ENCODE assay signal across 1 cellular context in the genomic region with DNA sequence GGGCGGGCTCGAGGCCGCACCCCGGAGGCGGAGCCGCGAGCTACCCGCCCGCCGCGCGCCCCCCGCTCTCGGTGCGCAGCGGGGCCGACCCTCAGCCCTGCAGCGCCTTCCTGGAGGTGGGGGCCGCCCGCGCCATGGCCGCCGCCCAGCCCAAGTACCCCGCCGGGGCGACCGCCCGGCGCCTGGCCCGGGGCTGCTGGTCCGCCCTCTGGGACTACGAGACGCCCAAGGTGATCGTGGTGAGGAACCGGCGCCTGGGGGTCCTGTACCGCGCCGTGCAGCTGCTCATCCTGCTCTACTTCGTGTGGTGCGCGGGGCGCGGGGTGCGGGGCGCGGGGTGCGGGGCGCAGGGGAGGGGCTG.
TF ChIP-seq lines count a peak whose summit lies in the region.

TSS of gene P2RX2 (plus strand) at position 94 of the 361 bp plus-strand sequence. CDS start at position 135, 41 bp downstream.

TF ChIP-seq in IMR-90, 13 proteins besides CTCF, POLR2A, EP300 and RAD21 (continued from another document):
- TF ChIP-seq, protein P1, sequence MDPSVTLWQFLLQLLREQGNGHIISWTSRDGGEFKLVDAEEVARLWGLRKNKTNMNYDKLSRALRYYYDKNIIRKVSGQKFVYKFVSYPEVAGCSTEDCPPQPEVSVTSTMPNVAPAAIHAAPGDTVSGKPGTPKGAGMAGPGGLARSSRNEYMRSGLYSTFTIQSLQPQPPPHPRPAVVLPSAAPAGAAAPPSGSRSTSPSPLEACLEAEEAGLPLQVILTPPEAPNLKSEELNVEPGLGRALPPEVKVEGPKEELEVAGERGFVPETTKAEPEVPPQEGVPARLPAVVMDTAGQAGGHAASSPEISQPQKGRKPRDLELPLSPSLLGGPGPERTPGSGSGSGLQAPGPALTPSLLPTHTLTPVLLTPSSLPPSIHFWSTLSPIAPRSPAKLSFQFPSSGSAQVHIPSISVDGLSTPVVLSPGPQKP (IDR thresholded peaks at IDR 0.05; ENCODE audit: borderline replicate concordance, low read depth, low read length) = no peak
TF ChIP-seq in IMR-90: peak in this region for 0.
